In the genomic region with DNA sequence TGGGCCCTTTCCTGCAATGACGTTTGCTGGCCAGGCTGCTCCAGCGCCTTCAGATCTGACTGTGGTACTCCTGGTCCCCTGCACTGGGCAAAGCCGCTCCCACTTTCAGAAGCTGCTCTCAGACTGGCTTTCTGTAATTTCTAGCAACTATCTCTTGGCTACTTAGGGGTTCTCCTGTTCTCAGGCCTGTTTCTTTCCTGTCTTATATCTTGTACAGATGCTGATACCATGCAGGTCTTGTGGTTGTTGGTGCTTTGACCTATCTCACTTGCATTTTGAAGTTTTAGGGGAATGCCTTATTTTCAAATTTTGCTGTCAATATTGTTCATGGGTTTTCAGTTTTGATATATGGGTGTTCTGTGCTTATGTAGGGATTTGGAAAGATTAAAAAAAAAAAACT, we compare ENCODE assay signal across 20 cellular contexts.
DNase-seq lines count a peak whose midpoint lies in the region; ATAC-seq and TF ChIP-seq lines count a peak whose summit lies in the region.
"Had no signal": no experiment of that assay in that cellular context is flagged by ENCODE, and none has a peak within 500 bp of the region (broad histone marks: within the 10 kb centered on the region; RNA-seq: fewer than 3 reads in every experiment).

No MANE protein-coding gene starts in this region.

- ATAC-seq in GM21619 (IDR thresholded peaks at IDR 0.05; ENCODE audit: unreplicated experiment) (peak; percentile 65), HG03565 (IDR thresholded peaks at IDR 0.05; ENCODE audit: unreplicated experiment) (peak; percentile 38)
- ATAC-seq: CD8-positive, alpha-beta T cell had no signal

- H3K27me3 ChIP-seq in sigmoid colon (no peaks in the 10 kb centered on the region), dorsolateral prefrontal cortex (peaks cover 0 to 3% (median 0%) of the 10 kb centered on the region in 45 donors)
- H3K27me3 ChIP-seq: BE2C had no signal

- H3K4me1 ChIP-seq in sigmoid colon, result no peaks in the 10 kb centered on the region

- 81 to 85% methylated on average over 3 of the region's 3 CpGs for WGBS in sigmoid colon, 2 donors

- H3K9me3 ChIP-seq in sigmoid colon, result no peaks in the 10 kb centered on the region
- H3K9me3 ChIP-seq: BE2C, SK-N-SH had no signal

- intact Hi-C loops in sigmoid colon (cut with DNase I) (no loop called here), dorsolateral prefrontal cortex (cut with DNase I) (no loop called here)

- DNase-seq in activated effector memory CD4-positive, alpha-beta T cell treated with anti-CD3 and anti-CD28 coated beads, Interleukin-2, amount 50 U/mL, for 16 hours, result peak; percentile 8
- no peak for DNase-seq in activated effector memory CD4-positive, alpha-beta T cell treated with Interleukin-2 at 50 U/mL for 16 hours
- DNase-seq in sigmoid colon (peak; percentile 46), mesenteric fat pad (ENCODE audit: low spot score) (no peak), NCI-H2081 treated with DMSO at 0.1 percent for 48 hours (lab: John Stamatoyannopoulos, UW) (no peak), dorsolateral prefrontal cortex (no peak)
- DNase-seq: 8988T; BE2C; CD8-positive, alpha-beta T cell; HCEC 1CT; IMR-90; Karpas-422; MM.1S; NCI-H1092 treated with DMSO at 0.1 percent for 48 hours; NCI-H2107; NCI-H2227 treated with DMSO at 0.1 percent for 48 hours; NCI-H524 treated with DMSO at 0.1 percent for 48 hours; SK-N-SH had no signal

- H3K36me3 ChIP-seq in sigmoid colon, result no peaks in the 10 kb centered on the region
- H3K36me3 ChIP-seq: BE2C had no signal

- no peak for TF ChIP-seq EP300 in sigmoid colon (IDR thresholded peaks at IDR 0.05)

- TF ChIP-seq POLR2A in sigmoid colon (IDR thresholded peaks at IDR 0.05), result no peak

- no peak overlapping the region for H3K27ac ChIP-seq in sigmoid colon
- H3K27ac ChIP-seq in dorsolateral prefrontal cortex, result no peak overlapping the region

- no peak for TF ChIP-seq CTCF in sigmoid colon (IDR thresholded peaks at IDR 0.05)
- TF ChIP-seq CTCF in dorsolateral prefrontal cortex (IDR thresholded peaks at IDR 0.05 in 54 of 56, conservative IDR thresholded peaks at IDR 0.05 in 2 of 56; ENCODE audit: low read depth in 1 of 56, partially characterized antibody in 56 of 56), result no peak

- H3K4me3 ChIP-seq in sigmoid colon (no peak overlapping the region), dorsolateral prefrontal cortex (no peak overlapping the region)

Comparison
In these comparisons a context has a peak if more than half of its experiments do, and no peak if none do; other contexts are left out.
1. DNase-seq: peak in activated effector memory CD4-positive, alpha-beta T cell treated with anti-CD3 and anti-CD28 coated beads, Interleukin-2, amount 50 U/mL, for 16 hours (single experiment) and sigmoid colon (single experiment); none in activated effector memory CD4-positive, alpha-beta T cell treated with Interleukin-2 at 50 U/mL for 16 hours (single experiment), mesenteric fat pad (single experiment), NCI-H2081 treated with DMSO at 0.1 percent for 48 hours (single experiment) and dorsolateral prefrontal cortex (0 of 10).